ENCODE assay signal across 1 cellular context in the genomic region with DNA sequence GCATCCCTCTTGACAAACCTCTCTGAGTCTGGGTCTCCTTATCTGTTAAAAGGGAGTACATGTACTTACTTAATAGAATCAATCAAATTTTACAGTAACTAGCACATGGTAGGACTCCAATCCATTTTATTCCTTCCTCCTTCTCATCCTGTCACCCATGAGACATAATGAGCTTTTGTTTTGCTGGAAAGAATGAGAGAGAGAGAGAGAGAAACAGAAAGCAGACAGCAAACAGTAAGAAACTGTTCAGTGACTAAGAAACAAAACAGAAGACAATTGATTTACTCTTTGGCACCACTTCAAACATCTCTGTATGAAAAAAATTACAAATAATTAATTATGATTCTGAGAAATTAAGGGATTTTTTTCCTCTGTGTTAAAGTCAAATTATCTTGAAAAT.
TF ChIP-seq lines count a peak whose summit lies in the region.

No MANE protein-coding gene starts in this region.

TF ChIP-seq in GM23338, 12 proteins besides CTCF, POLR2A, EP300 and RAD21 (continued from another document):
- TF ChIP-seq, protein P1, sequence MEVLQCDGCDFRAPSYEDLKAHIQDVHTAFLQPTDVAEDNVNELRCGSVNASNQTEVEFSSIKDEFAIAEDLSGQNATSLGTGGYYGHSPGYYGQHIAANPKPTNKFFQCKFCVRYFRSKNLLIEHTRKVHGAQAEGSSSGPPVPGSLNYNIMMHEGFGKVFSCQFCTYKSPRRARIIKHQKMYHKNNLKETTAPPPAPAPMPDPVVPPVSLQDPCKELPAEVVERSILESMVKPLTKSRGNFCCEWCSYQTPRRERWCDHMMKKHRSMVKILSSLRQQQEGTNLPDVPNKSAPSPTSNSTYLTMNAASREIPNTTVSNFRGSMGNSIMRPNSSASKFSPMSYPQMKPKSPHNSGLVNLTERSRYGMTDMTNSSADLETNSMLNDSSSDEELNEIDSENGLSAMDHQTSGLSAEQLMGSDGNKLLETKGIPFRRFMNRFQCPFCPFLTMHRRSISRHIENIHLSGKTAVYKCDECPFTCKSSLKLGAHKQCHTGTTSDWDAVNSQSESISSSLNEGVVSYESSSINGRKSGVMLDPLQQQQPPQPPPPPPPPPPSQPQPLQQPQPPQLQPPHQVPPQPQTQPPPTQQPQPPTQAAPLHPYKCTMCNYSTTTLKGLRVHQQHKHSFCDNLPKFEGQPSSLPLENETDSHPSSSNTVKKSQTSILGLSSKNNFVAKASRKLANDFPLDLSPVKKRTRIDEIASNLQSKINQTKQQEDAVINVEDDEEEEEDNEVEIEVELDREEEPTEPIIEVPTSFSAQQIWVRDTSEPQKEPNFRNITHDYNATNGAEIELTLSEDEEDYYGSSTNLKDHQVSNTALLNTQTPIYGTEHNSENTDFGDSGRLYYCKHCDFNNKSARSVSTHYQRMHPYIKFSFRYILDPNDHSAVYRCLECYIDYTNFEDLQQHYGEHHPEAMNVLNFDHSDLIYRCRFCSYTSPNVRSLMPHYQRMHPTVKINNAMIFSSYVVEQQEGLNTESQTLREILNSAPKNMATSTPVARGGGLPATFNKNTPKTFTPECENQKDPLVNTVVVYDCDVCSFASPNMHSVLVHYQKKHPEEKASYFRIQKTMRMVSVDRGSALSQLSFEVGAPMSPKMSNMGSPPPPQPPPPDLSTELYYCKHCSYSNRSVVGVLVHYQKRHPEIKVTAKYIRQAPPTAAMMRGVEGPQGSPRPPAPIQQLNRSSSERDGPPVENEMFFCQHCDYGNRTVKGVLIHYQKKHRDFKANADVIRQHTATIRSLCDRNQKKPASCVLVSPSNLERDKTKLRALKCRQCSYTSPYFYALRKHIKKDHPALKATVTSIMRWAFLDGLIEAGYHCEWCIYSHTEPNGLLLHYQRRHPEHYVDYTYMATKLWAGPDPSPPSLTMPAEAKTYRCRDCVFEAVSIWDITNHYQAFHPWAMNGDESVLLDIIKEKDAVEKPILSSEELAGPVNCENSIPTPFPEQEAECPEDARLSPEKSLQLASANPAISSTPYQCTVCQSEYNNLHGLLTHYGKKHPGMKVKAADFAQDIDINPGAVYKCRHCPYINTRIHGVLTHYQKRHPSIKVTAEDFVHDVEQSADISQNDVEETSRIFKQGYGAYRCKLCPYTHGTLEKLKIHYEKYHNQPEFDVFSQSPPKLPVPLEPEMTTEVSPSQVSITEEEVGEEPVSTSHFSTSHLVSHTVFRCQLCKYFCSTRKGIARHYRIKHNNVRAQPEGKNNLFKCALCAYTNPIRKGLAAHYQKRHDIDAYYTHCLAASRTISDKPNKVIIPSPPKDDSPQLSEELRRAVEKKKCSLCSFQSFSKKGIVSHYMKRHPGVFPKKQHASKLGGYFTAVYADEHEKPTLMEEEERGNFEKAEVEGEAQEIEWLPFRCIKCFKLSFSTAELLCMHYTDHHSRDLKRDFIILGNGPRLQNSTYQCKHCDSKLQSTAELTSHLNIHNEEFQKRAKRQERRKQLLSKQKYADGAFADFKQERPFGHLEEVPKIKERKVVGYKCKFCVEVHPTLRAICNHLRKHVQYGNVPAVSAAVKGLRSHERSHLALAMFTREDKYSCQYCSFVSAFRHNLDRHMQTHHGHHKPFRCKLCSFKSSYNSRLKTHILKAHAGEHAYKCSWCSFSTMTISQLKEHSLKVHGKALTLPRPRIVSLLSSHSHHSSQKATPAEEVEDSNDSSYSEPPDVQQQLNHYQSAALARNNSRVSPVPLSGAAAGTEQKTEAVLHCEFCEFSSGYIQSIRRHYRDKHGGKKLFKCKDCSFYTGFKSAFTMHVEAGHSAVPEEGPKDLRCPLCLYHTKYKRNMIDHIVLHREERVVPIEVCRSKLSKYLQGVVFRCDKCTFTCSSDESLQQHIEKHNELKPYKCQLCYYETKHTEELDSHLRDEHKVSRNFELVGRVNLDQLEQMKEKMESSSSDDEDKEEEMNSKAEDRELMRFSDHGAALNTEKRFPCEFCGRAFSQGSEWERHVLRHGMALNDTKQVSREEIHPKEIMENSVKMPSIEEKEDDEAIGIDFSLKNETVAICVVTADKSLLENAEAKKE (CRISPR knock-in tag; IDR thresholded peaks at IDR 0.05): no peak
- no peak for TF ChIP-seq JUNB (IDR thresholded peaks at IDR 0.05; ENCODE audit: unreplicated experiment)
- TF ChIP-seq CREB1 (CRISPR knock-in tag; IDR thresholded peaks at IDR 0.05; ENCODE audit: low read depth): no peak
